Comparison of ENCODE assay signal across 12 cellular contexts in the genomic region with DNA sequence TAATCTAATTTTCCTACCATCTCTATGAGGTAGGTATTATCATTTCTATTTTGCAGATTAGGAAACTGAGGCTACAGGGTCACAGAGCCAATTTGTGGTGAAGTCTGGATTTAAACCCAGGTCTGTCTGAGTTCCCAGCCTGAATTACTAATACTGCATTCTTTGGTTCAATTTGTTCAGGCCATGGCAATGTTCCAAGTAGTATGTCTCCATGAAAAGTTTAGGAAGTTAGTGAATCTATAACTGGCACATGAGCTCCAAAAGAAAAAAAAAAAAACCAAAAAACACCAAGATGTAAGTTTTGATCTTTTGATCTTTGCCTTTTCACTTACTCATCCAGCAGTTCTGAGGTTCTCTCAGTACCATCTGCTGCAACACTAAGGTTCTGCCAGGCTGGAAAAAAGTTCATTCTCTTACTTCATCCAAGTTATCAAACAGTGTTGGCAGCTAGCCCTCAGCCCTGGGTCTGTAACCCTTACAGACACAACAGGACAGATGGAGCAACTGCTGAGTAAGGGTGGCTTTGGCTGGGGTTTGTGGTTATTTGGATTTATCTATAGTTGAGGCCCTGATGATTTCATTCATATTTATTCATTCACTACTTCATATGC. TPM values are rescaled to one million over a fixed set of nuclear protein-coding genes. Genes with fewer than 3 reads are reported as not detected.
DNase-seq lines count a peak whose midpoint lies in the region; ATAC-seq and TF ChIP-seq lines count a peak whose summit lies in the region.
"Had no signal": no experiment of that assay in that cellular context is flagged by ENCODE, and none has a peak within 500 bp of the region (broad histone marks: within the 10 kb centered on the region; RNA-seq: fewer than 3 reads in every experiment).

No MANE protein-coding gene starts in this region.

- peaks cover 4% of the 10 kb centered on the region for H3K9me3 Mint-ChIP-seq in HFFc6

- H3K4me3 ChIP-seq in right lobe of liver (no peak overlapping the region), esophagus muscularis mucosa (no peak overlapping the region)

- H3K4me3 Mint-ChIP-seq in HFFc6 = no peak overlapping the region
- H3K4me3 Mint-ChIP-seq: CD8-positive, alpha-beta T cell; dendritic cell treated with granulocyte-macrophage colony-stimulating factor and Interleukin-4, amounts not matched to agents 40 ng/mL and 50 ng/mL, for 4 days had no signal

- peak overlapping the region; percentile 32 to 69 (median 40) for H3K27ac ChIP-seq in right lobe of liver
- no peak overlapping the region for H3K27ac ChIP-seq in esophagus muscularis mucosa (replicated peaks in 1 of 4)
- H3K27ac ChIP-seq: parathyroid adenoma had no signal

- no peak for TF ChIP-seq EP300 in esophagus muscularis mucosa (IDR thresholded peaks at IDR 0.05)

- no peaks in the 10 kb centered on the region; the same call in 1 of the 2 replicates for H3K27me3 Mint-ChIP-seq in HFFc6 (ENCODE audit: insufficient read depth)

- peak overlapping the region; percentile 24 for H3K27ac Mint-ChIP-seq in HFFc6
- H3K27ac Mint-ChIP-seq: CD8-positive, alpha-beta T cell; dendritic cell treated with granulocyte-macrophage colony-stimulating factor and Interleukin-4, amounts not matched to agents 40 ng/mL and 50 ng/mL, for 4 days had no signal

- no peak for TF ChIP-seq POLR2A in right lobe of liver (IDR thresholded peaks at IDR 0.05)
- no peak for TF ChIP-seq POLR2A in esophagus muscularis mucosa (IDR thresholded peaks at IDR 0.05; ENCODE audit: low read depth)

- DNase-seq in AG08396 (ENCODE audit: low spot score) (peak; percentile 67), HFFc6 (peak; percentile 33), amniotic epithelial cell (ENCODE audit: low read depth) (peak; percentile 97), right lobe of liver (peak; percentile 84 to 93 (median 84)), NCI-H345 treated with DMSO at 0.1 percent for 48 hours (lab: John Stamatoyannopoulos, UW; ENCODE audit: unreplicated experiment) (no peak), esophagus muscularis mucosa (ENCODE audit: extremely low spot score) (no peak), hippocampal formation (lab: John Stamatoyannopoulos, UW) (no peak)
- DNase-seq: CD8-positive, alpha-beta T cell; NCI-H82 had no signal

- peak; percentile 72 to 79 (median 78) for ATAC-seq in right lobe of liver
- ATAC-seq in HG02623 (IDR thresholded peaks at IDR 0.05; ENCODE audit: unreplicated experiment) = no peak
- ATAC-seq: CD8-positive, alpha-beta T cell had no signal

- H3K4me1 ChIP-seq in right lobe of liver (peaks cover 0 to 40% (median 7%) of the 10 kb centered on the region in 4 donors), esophagus muscularis mucosa (peaks cover 8 to 26% (median 16%) of the 10 kb centered on the region in 4 donors)

- H3K36me3 ChIP-seq in right lobe of liver = no peaks in the 10 kb centered on the region
- no peaks in the 10 kb centered on the region for H3K36me3 ChIP-seq in esophagus muscularis mucosa

- TF ChIP-seq CTCF in HFFc6 (IDR thresholded peaks at IDR 0.05) (no peak), right lobe of liver (IDR thresholded peaks at IDR 0.05) (no peak), esophagus muscularis mucosa (IDR thresholded peaks at IDR 0.05) (no peak)

- H3K4me1 Mint-ChIP-seq in HFFc6 (ENCODE audit: low read depth) = peaks cover 38% of the 10 kb centered on the region

- H3K36me3 Mint-ChIP-seq in HFFc6 (ENCODE audit: low read depth) = peaks cover 8% of the 10 kb centered on the region

- no peaks in the 10 kb centered on the region for H3K9me3 ChIP-seq in right lobe of liver
- H3K9me3 ChIP-seq in esophagus muscularis mucosa = peaks cover 0 to 7% (median 0%) of the 10 kb centered on the region in 4 donors

- no peaks in the 10 kb centered on the region for H3K27me3 ChIP-seq in right lobe of liver
- H3K27me3 ChIP-seq in esophagus muscularis mucosa = no peaks in the 10 kb centered on the region

- intact Hi-C loops in right lobe of liver (cut with DNase I) = no loop called here
- intact Hi-C loops in esophagus muscularis mucosa (cut with DNase I) = no loop called here

RNA-seq across cellular contexts. Expression of gene TMEM268, which starts 4.4 kb away (rescaled TPM):
- total RNA-seq in HFFc6 (2021; fragmentation: NEBNext Ultra II Directional; extraction: Animal tissue kit (Norgen Biotek cat#: 25700)) = 1 to 10 TPM; 5.1 to 7.5 (median 5.6) TPM
- 1 to 10 TPM; 3.4 to 6.5 (median 5.2) TPM for total RNA-seq in right lobe of liver
- total RNA-seq in esophagus muscularis mucosa = 10 to 100 TPM in 2 of 4 donors, 1 to 10 TPM in 2; 7.8 to 17.9 (median 10.2) TPM

RNA-seq across cellular contexts. Expression of gene ATP6V1G1, which starts 19.1 kb away (rescaled TPM):
- total RNA-seq in HFFc6 (2021; fragmentation: NEBNext Ultra II Directional; extraction: Animal tissue kit (Norgen Biotek cat#: 25700)) = 100 to 1,000 TPM in 1 of 6 experiments, 10 to 100 TPM in 5; 74.2 to 104 (median 86.5) TPM
- 100 to 1,000 TPM in 2 of 6 experiments, 10 to 100 TPM in 4; 31.0 to 155 (median 49.1) TPM for total RNA-seq in right lobe of liver
- 100 to 1,000 TPM in 2 of 4 donors, 10 to 100 TPM in 2; 88.0 to 135 (median 113) TPM for total RNA-seq in esophagus muscularis mucosa

RNA-seq across cellular contexts. Expression of gene TEX53, which starts 50.9 kb away (rescaled TPM):
- not detected for total RNA-seq in HFFc6 (2021; fragmentation: NEBNext Ultra II Directional; extraction: Animal tissue kit (Norgen Biotek cat#: 25700))
- total RNA-seq in right lobe of liver = not detected
- total RNA-seq in esophagus muscularis mucosa = not detected
- total RNA-seq: CD8-positive, alpha-beta T cell had no signal

Comparison
In these comparisons a context has a peak if more than half of its experiments do, and no peak if none do; other contexts are left out.
1. DNase-seq: peak in AG08396 (single experiment), HFFc6 (single experiment), amniotic epithelial cell (single experiment) and right lobe of liver (3 of 3); none in NCI-H345 treated with DMSO at 0.1 percent for 48 hours (single experiment), esophagus muscularis mucosa (single experiment) and hippocampal formation (0 of 2).
2. H3K27ac ChIP-seq: peak in right lobe of liver (3 of 3); none in esophagus muscularis mucosa (0 of 4).